In the genomic region with DNA sequence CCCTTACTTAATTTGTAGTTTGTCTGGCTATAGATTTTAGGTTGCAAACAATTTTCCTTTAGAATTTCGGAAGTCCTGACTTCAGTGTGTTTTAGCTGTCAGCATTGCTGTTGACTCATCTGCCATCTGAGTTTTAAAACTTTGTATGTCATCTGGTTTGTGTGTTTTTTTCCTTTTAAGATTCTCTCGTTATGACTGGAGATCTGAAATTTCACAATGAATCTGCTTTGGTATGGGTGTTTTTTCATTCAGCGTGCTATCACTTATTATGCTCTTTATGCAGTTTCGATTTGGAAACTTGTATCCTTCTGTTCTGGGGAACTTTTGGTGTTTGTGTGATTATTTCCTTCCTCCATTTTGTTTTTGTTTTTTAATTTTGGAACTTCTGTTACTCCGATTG, we compare ENCODE assay signal across 11 cellular contexts. TPM values are rescaled to one million over a fixed set of nuclear protein-coding genes. Genes with fewer than 3 reads are reported as not detected.
DNase-seq lines count a peak whose midpoint lies in the region; ATAC-seq and TF ChIP-seq lines count a peak whose summit lies in the region.
"Had no signal": no experiment of that assay in that cellular context is flagged by ENCODE, and none has a peak within 500 bp of the region (broad histone marks: within the 10 kb centered on the region; RNA-seq: fewer than 3 reads in every experiment).

No MANE protein-coding gene starts in this region.

- H3K4me3 Mint-ChIP-seq in T-helper 17 cell: peak overlapping the region; percentile 42
- H3K4me3 Mint-ChIP-seq: activated naive CD8-positive, alpha-beta T cell; CD4-positive, alpha-beta T cell had no signal

- H3K27ac Mint-ChIP-seq in T-helper 17 cell: no peak overlapping the region
- H3K27ac Mint-ChIP-seq: activated naive CD8-positive, alpha-beta T cell; CD4-positive, alpha-beta T cell had no signal

- peak; percentile 67 for DNase-seq in GM04503 (ENCODE audit: low read depth)
- DNase-seq in T-helper 17 cell: no peak
- DNase-seq in left cardiac atrium: no peak
- DNase-seq in NCI-H2227 (lab: John Stamatoyannopoulos, UW; ENCODE audit: unreplicated experiment): no peak
- DNase-seq in DMS153 treated with DMSO at 0.1 percent for 48 hours (lab: John Stamatoyannopoulos, UW; ENCODE audit: unreplicated experiment): no peak
- DNase-seq: CD4-positive, alpha-beta T cell; NCI-H1092 treated with DMSO at 0.1 percent for 48 hours had no signal

- peak; percentile 65 for ATAC-seq in GM18907 (IDR thresholded peaks at IDR 0.05; ENCODE audit: unreplicated experiment)
- peak; percentile 55 for ATAC-seq in HG02642 (IDR thresholded peaks at IDR 0.05; ENCODE audit: poor library complexity, unreplicated experiment)
- ATAC-seq in T-helper 17 cell: no peak
- ATAC-seq in SK-N-SH treated with all-trans-retinoic acid at 6 μM for 48 hours: no peak
- ATAC-seq in left cardiac atrium: no peak

- H3K27me3 Mint-ChIP-seq in T-helper 17 cell: no peaks in the 10 kb centered on the region
- H3K27me3 Mint-ChIP-seq: activated naive CD8-positive, alpha-beta T cell; CD4-positive, alpha-beta T cell had no signal

- H3K36me3 Mint-ChIP-seq in T-helper 17 cell (ENCODE audit: low read depth): no peaks in the 10 kb centered on the region

- no peaks in the 10 kb centered on the region for H3K9me3 ChIP-seq in T-helper 17 cell (ENCODE audit: control insufficient read depth, low read length, poor library complexity, severe bottlenecking)

- H3K4me1 Mint-ChIP-seq in T-helper 17 cell: peaks cover 9% of the 10 kb centered on the region

- intact Hi-C loops in left cardiac atrium (cut with DNase I): no loop called here

TF ChIP-seq in SK-N-SH treated with all-trans-retinoic acid at 6 μM for 48 hours, 23 proteins besides CTCF, POLR2A, EP300 and RAD21:
- TF ChIP-seq GLIS3 (CRISPR knock-in tag; IDR thresholded peaks at IDR 0.05) (no peak), BACH2 (CRISPR knock-in tag; IDR thresholded peaks at IDR 0.05; ENCODE audit: borderline replicate concordance) (no peak), ZC3H10 (CRISPR knock-in tag; IDR thresholded peaks at IDR 0.05) (no peak)

RNA-seq across cellular contexts. Expression of gene ZNF280D, which starts 53.7 kb away (rescaled TPM):
- 10 to 100 TPM; 30.7 to 34.4 TPM for total RNA-seq in T-helper 17 cell
- 10 to 100 TPM; 21.2 to 22.1 TPM for total RNA-seq in left cardiac atrium

Comparison
In these comparisons a context has a peak if more than half of its experiments do, and no peak if none do; other contexts are left out.
1. ATAC-seq: peak in GM18907 (single experiment) and HG02642 (single experiment); none in T-helper 17 cell (single experiment), SK-N-SH treated with all-trans-retinoic acid at 6 μM for 48 hours (single experiment) and left cardiac atrium (0 of 2).